Comparison of ENCODE assay signal across 11 cellular contexts in the genomic region with DNA sequence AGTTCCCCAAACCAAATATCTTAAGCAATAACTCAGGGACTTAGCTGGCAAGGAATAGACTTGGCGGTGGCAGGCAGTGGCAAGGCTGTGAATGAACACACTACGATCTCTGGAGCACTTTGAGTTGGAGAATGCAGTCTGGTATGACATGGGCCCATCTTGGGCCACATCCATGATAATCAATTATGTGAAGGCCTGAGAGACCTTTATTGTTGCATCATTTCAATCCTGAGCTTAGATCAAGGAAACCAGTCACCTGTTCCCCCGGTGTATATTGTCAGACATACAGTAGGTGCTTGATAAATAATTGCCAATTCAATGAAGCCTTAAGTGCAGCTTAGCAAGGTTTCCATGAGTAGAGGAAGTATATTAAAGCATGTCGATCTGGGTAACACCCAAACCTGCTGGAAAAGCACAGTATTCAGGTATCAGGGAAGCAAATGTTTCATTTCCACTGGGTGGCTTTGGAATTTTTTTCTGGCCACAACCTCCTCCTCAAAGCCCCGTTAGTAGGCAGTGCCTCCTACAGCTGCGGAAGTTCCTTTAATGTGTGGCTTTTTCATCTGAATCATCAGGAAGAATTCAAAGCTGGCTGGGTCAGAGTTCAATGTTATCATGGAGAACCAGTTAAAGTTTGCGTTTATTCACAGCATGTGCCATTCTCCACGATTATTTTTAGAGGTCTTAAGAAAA. TPM values are rescaled to one million over a fixed set of nuclear protein-coding genes. Genes with fewer than 3 reads are reported as not detected.
DNase-seq lines count a peak whose midpoint lies in the region; ATAC-seq, FAIRE-seq and TF ChIP-seq lines count a peak whose summit lies in the region.
"Had no signal": no experiment of that assay in that cellular context is flagged by ENCODE, and none has a peak within 500 bp of the region (broad histone marks: within the 10 kb centered on the region; RNA-seq: fewer than 3 reads in every experiment).

No MANE protein-coding gene starts in this region.

- no peaks in the 10 kb centered on the region for H3K27me3 ChIP-seq in CD4-positive, alpha-beta T cell (ENCODE audit: control insufficient read depth, insufficient read depth, low read length)
- peaks cover 25% of the 10 kb centered on the region for H3K27me3 ChIP-seq in HUES6 (ENCODE audit: control insufficient read depth, insufficient read depth, low read length)
- peaks cover 0 to 12% of the 10 kb centered on the region in 2 experiments for H3K27me3 ChIP-seq in mesenchymal stem cell (ENCODE audit: control insufficient read depth in 1 of 2, insufficient read depth in 1 of 2, low read length in 2 of 2)
- no peaks in the 10 kb centered on the region for H3K27me3 ChIP-seq in suprapubic skin
- no peaks in the 10 kb centered on the region for H3K27me3 ChIP-seq in esophagus muscularis mucosa

- 52% methylated on average over 7 of the region's 8 CpGs for WGBS in mesenchymal stem cell
- WGBS in suprapubic skin: 69% methylated on average over 8 of the region's 8 CpGs
- WGBS in esophagus muscularis mucosa: 66% methylated on average over 8 of the region's 8 CpGs

- no peak for TF ChIP-seq CTCF in CD4-positive, alpha-beta T cell (IDR thresholded peaks at IDR 0.05)
- no peak for TF ChIP-seq CTCF in suprapubic skin (IDR thresholded peaks at IDR 0.05)
- TF ChIP-seq CTCF in esophagus muscularis mucosa (IDR thresholded peaks at IDR 0.05): no peak
- TF ChIP-seq CTCF in kidney (IDR thresholded peaks at IDR 0.05; ENCODE audit: borderline replicate concordance, extremely low read depth, insufficient read depth): no peak

- no peak for DNase-seq in CD4-positive, alpha-beta T cell
- DNase-seq in activated naive CD8-positive, alpha-beta T cell treated with anti-CD3 and anti-CD28 coated beads for 36 hours: no peak
- DNase-seq in mesenchymal stem cell: peak; percentile 69
- DNase-seq in suprapubic skin (ENCODE audit: low spot score in 2 of 2): no peak
- DNase-seq in esophagus muscularis mucosa (ENCODE audit: extremely low spot score): no peak
- DNase-seq in kidney: no peak
- DNase-seq: SHP77 treated with DMSO at 0.1 percent for 48 hours had no signal

- H3K18ac ChIP-seq in mesenchymal stem cell (ENCODE audit: low read depth in 1 of 2, low read length in 2 of 2): peak overlapping the region; percentile 64 to 81

- H4K8ac ChIP-seq in mesenchymal stem cell (ENCODE audit: low read length): peak overlapping the region; percentile 47

- H3K36me3 Mint-ChIP-seq in CD4-positive, alpha-beta T cell (ENCODE audit: low read depth): peaks cover 21% of the 10 kb centered on the region
- H3K36me3 Mint-ChIP-seq in activated naive CD8-positive, alpha-beta T cell treated with anti-CD3 and anti-CD28 coated beads for 36 hours: peaks cover 26% of the 10 kb centered on the region

- H2BK12ac ChIP-seq in mesenchymal stem cell (ENCODE audit: low read length in 2 of 2): peak overlapping the region in 1 of 2 experiments; percentile 92

- peak overlapping the region; percentile 30 for H4K91ac ChIP-seq in mesenchymal stem cell (ENCODE audit: low read length)

- no peak overlapping the region for H3K14ac ChIP-seq in mesenchymal stem cell (ENCODE audit: low read length in 2 of 2)

- TF ChIP-seq EP300 in suprapubic skin (IDR thresholded peaks at IDR 0.05) (no peak), esophagus muscularis mucosa (IDR thresholded peaks at IDR 0.05) (no peak)

- peak overlapping the region in 1 of 2 experiments; percentile 48 for H3K4ac ChIP-seq in mesenchymal stem cell (ENCODE audit: low read depth in 1 of 2, low read length in 2 of 2)

- no peak overlapping the region for H3K23ac ChIP-seq in mesenchymal stem cell (ENCODE audit: low read length in 2 of 2)

- no peaks in the 10 kb centered on the region for H3K27me3 Mint-ChIP-seq in CD4-positive, alpha-beta T cell
- H3K27me3 Mint-ChIP-seq in activated naive CD8-positive, alpha-beta T cell treated with anti-CD3 and anti-CD28 coated beads for 36 hours: no peaks in the 10 kb centered on the region

- CTCF ChIA-PET in CD4-positive, alpha-beta T cell (lab: Charles Lee): interaction anchor here (0.8 to 0.9 kb wide), 2 partner anchors 8 to 9 kb away, joined by 3 to 5 read pairs; no protein-coding TSS in a partner anchor

- H3K9me3 ChIP-seq in CD4-positive, alpha-beta T cell (ENCODE audit: control insufficient read depth, low read length): no peaks in the 10 kb centered on the region
- no peaks in the 10 kb centered on the region for H3K9me3 ChIP-seq in HUES6 (ENCODE audit: control insufficient read depth, insufficient read depth, low read depth, low read length)
- no peaks in the 10 kb centered on the region for H3K9me3 ChIP-seq in mesenchymal stem cell (ENCODE audit: control insufficient read depth, low read length)
- H3K9me3 ChIP-seq in suprapubic skin: no peaks in the 10 kb centered on the region
- H3K9me3 ChIP-seq in esophagus muscularis mucosa: no peaks in the 10 kb centered on the region
- no peaks in the 10 kb centered on the region for H3K9me3 ChIP-seq in kidney (ENCODE audit: control insufficient read depth in 1 of 2, low read length in 2 of 2)

- no peak for ATAC-seq in CD4-positive, alpha-beta T cell (ENCODE audit: poor library complexity)
- ATAC-seq in HG02678 (IDR thresholded peaks at IDR 0.05; ENCODE audit: unreplicated experiment): no peak

- no peak for FAIRE-seq in kidney (lab: Jason Lieb, UNC)
- FAIRE-seq: endometrium, GM12891 had no signal

- H3K27ac ChIP-seq in CD4-positive, alpha-beta T cell (ENCODE audit: low read depth, low read length): no peak overlapping the region
- H3K27ac ChIP-seq in HUES6 (ENCODE audit: low read depth, low read length): no peak overlapping the region
- peak overlapping the region; percentile 87 for H3K27ac ChIP-seq in mesenchymal stem cell (ENCODE audit: low read length, poor library complexity, severe bottlenecking)
- no peak overlapping the region for H3K27ac ChIP-seq in suprapubic skin
- H3K27ac ChIP-seq in esophagus muscularis mucosa (replicated peaks in 1 of 4): peak overlapping the region in 1 of 4 donors; percentile 16
- no peak overlapping the region for H3K27ac ChIP-seq in kidney (ENCODE audit: low read depth in 2 of 2, low read length in 2 of 2)

- H3K9ac ChIP-seq in HUES6 (ENCODE audit: low read length) (no peak overlapping the region), mesenchymal stem cell (ENCODE audit: low read length) (no peak overlapping the region), kidney (ENCODE audit: low read length in 2 of 2) (no peak overlapping the region)

- H3K36me3 ChIP-seq in HUES6 (ENCODE audit: control insufficient read depth, insufficient read depth, low read length) (no peaks in the 10 kb centered on the region), mesenchymal stem cell (ENCODE audit: control insufficient read depth in 1 of 2, insufficient read depth in 2 of 2, low read depth in 1 of 2, low read length in 2 of 2) (no peaks in the 10 kb centered on the region), suprapubic skin (no peaks in the 10 kb centered on the region), esophagus muscularis mucosa (no peaks in the 10 kb centered on the region), kidney (ENCODE audit: control insufficient read depth in 1 of 2, insufficient read depth in 2 of 2, low read length in 2 of 2) (no peaks in the 10 kb centered on the region)

- H3K79me1 ChIP-seq in mesenchymal stem cell (replicated peaks; ENCODE audit: low read length, poor library complexity, severe bottlenecking): no peaks in the 10 kb centered on the region

- H3K4me3 ChIP-seq in HUES6 (ENCODE audit: low read depth, low read length) (0 out of 2 replicates have a peak overlapping the region, but pooled peaks have one; percentile 14), mesenchymal stem cell (ENCODE audit: insufficient read depth in 1 of 2, low read depth in 1 of 2, low read length in 2 of 2) (no peak overlapping the region), suprapubic skin (no peak overlapping the region), esophagus muscularis mucosa (no peak overlapping the region), kidney (ENCODE audit: low read length in 2 of 2) (no peak overlapping the region)

- H2BK120ac ChIP-seq in mesenchymal stem cell (ENCODE audit: low read depth, low read length): peak overlapping the region; percentile 57

- H3K4me1 Mint-ChIP-seq in CD4-positive, alpha-beta T cell (ENCODE audit: low read depth): peaks cover 64% of the 10 kb centered on the region
- peaks cover 77% of the 10 kb centered on the region for H3K4me1 Mint-ChIP-seq in activated naive CD8-positive, alpha-beta T cell treated with anti-CD3 and anti-CD28 coated beads for 36 hours

- POLR2A ChIA-PET in CD4-positive, alpha-beta T cell (lab: Charles Lee): interaction anchor here (0.7 to 4.0 kb wide), 6 partner anchors 8 to 63 kb away, joined by 3 to 43 read pairs (median 6); a partner anchor contains a TSS

- H2AK5ac ChIP-seq in mesenchymal stem cell (ENCODE audit: low read length, severe bottlenecking): peak overlapping the region; percentile 74

- peak overlapping the region; percentile 23 for H3K4me2 ChIP-seq in mesenchymal stem cell (ENCODE audit: low read length, poor library complexity, severe bottlenecking)

- H2BK5ac ChIP-seq in mesenchymal stem cell (ENCODE audit: low read depth, low read length, poor library complexity, severe bottlenecking): no peak overlapping the region

- H3K9me3 Mint-ChIP-seq in CD4-positive, alpha-beta T cell: no peaks in the 10 kb centered on the region
- no peaks in the 10 kb centered on the region for H3K9me3 Mint-ChIP-seq in activated naive CD8-positive, alpha-beta T cell treated with anti-CD3 and anti-CD28 coated beads for 36 hours

- no peak overlapping the region for H2AFZ ChIP-seq in mesenchymal stem cell (ENCODE audit: low read depth, low read length)

- peak overlapping the region; percentile 91 for H3K27ac Mint-ChIP-seq in CD4-positive, alpha-beta T cell
- H3K27ac Mint-ChIP-seq in activated naive CD8-positive, alpha-beta T cell treated with anti-CD3 and anti-CD28 coated beads for 36 hours: peak overlapping the region; percentile 83

- TF ChIP-seq POLR2A in suprapubic skin (IDR thresholded peaks at IDR 0.05) (no peak), esophagus muscularis mucosa (IDR thresholded peaks at IDR 0.05; ENCODE audit: low read depth) (no peak)

- peak overlapping the region; percentile 68 for H3K4me3 Mint-ChIP-seq in CD4-positive, alpha-beta T cell
- H3K4me3 Mint-ChIP-seq in activated naive CD8-positive, alpha-beta T cell treated with anti-CD3 and anti-CD28 coated beads for 36 hours: peak overlapping the region; percentile 15

- H2BK15ac ChIP-seq in mesenchymal stem cell (ENCODE audit: low read depth, poor library complexity, severe bottlenecking): no peak overlapping the region

- H3K4me1 ChIP-seq in HUES6 (ENCODE audit: control insufficient read depth, insufficient read depth, low read length) (peaks cover 9% of the 10 kb centered on the region), mesenchymal stem cell (ENCODE audit: control insufficient read depth, insufficient read depth, low read depth, low read length) (peaks cover 18% of the 10 kb centered on the region), suprapubic skin (peaks cover 15% of the 10 kb centered on the region), esophagus muscularis mucosa (peaks cover 0 to 11% (median 7%) of the 10 kb centered on the region in 4 donors), kidney (ENCODE audit: control insufficient read depth in 1 of 2, insufficient read depth in 1 of 2, low read depth in 1 of 2, low read length in 2 of 2) (no peaks in the 10 kb centered on the region)

- intact Hi-C loops in CD4-positive, alpha-beta T cell (cut with DNase I, micrococcal nuclease): loop anchor here in 1 of 2 experiments (1.0 kb wide), 1 partner anchor 8 kb away; no protein-coding TSS in a partner anchor
- intact Hi-C loops in esophagus muscularis mucosa (cut with DNase I) (no loop called here), kidney (cut with DNase I) (no loop called here)

RNA-seq across cellular contexts. Expression of a gene that starts 10.2 kb away (rescaled TPM):
- 10 to 100 TPM; 37.0 to 39.8 TPM for total RNA-seq in CD4-positive, alpha-beta T cell
- 1 to 10 TPM; 3.0 to 3.4 TPM for total RNA-seq in activated naive CD8-positive, alpha-beta T cell treated with anti-CD3 and anti-CD28 coated beads for 36 hours
- polyA plus RNA-seq in mesenchymal stem cell (2013, experiment 1 of 2): 0.14 TPM
- polyA plus RNA-seq in mesenchymal stem cell (2013, experiment 2 of 2): 0.19 TPM
- total RNA-seq in suprapubic skin (1 to 10 TPM in 1 of 4 donors, under 1 TPM in 3; 0.42 to 1.9 (median 0.66) TPM), esophagus muscularis mucosa (1 to 10 TPM; 3.1 to 8.1 (median 5.4) TPM), kidney (3.0 TPM)
- polyA plus RNA-seq in kidney (ENCODE audit: insufficient read depth, low read depth, low replicate concordance): 0.22 TPM

RNA-seq across cellular contexts. Expression of a gene that starts 29.8 kb away (rescaled TPM):
- 10 to 100 TPM; 20.7 to 21.8 TPM for total RNA-seq in CD4-positive, alpha-beta T cell
- total RNA-seq in activated naive CD8-positive, alpha-beta T cell treated with anti-CD3 and anti-CD28 coated beads for 36 hours: 10 to 100 TPM; 66.4 to 69.8 TPM
- 22.0 TPM for polyA plus RNA-seq in mesenchymal stem cell (2013, experiment 1 of 2)
- 21.8 TPM for polyA plus RNA-seq in mesenchymal stem cell (2013, experiment 2 of 2)
- total RNA-seq in suprapubic skin (10 to 100 TPM; 28.6 to 38.3 (median 31.2) TPM), esophagus muscularis mucosa (10 to 100 TPM; 16.2 to 22.9 (median 20.7) TPM), kidney (30.7 TPM)
- 16.2 TPM for polyA plus RNA-seq in kidney (ENCODE audit: insufficient read depth, low read depth, low replicate concordance)

RNA-seq across cellular contexts. Expression of a gene that starts 30.3 kb away (rescaled TPM):
- total RNA-seq in CD4-positive, alpha-beta T cell: under 1 TPM; 0.25 to 0.36 TPM
- total RNA-seq in activated naive CD8-positive, alpha-beta T cell treated with anti-CD3 and anti-CD28 coated beads for 36 hours: 10 to 100 TPM; 83.6 to 85.1 TPM
- 13.9 TPM for polyA plus RNA-seq in mesenchymal stem cell (2013, experiment 1 of 2)
- 13.9 TPM for polyA plus RNA-seq in mesenchymal stem cell (2013, experiment 2 of 2)
- 1 to 10 TPM; 2.1 to 5.7 (median 2.5) TPM for total RNA-seq in suprapubic skin
- 1 to 10 TPM in 3 of 4 donors, under 1 TPM in 1; 0.66 to 2.1 (median 1.4) TPM for total RNA-seq in esophagus muscularis mucosa
- total RNA-seq in kidney: 2.7 TPM
- polyA plus RNA-seq in kidney (ENCODE audit: insufficient read depth, low read depth, low replicate concordance): 3.3 TPM

RNA-seq across cellular contexts. Expression of a gene that starts 46.1 kb away (rescaled TPM):
- total RNA-seq in CD4-positive, alpha-beta T cell: 10 to 100 TPM; 52.7 to 55.2 TPM
- 10 to 100 TPM; 70.3 to 76.3 TPM for total RNA-seq in activated naive CD8-positive, alpha-beta T cell treated with anti-CD3 and anti-CD28 coated beads for 36 hours
- 64.8 TPM for polyA plus RNA-seq in mesenchymal stem cell (2013, experiment 1 of 2)
- 64.7 TPM for polyA plus RNA-seq in mesenchymal stem cell (2013, experiment 2 of 2)
- total RNA-seq in suprapubic skin: 10 to 100 TPM; 42.9 to 57.0 (median 47.0) TPM
- total RNA-seq in esophagus muscularis mucosa: 10 to 100 TPM; 71.0 to 93.3 (median 78.5) TPM
- total RNA-seq in kidney: 75.1 TPM
- 112 TPM for polyA plus RNA-seq in kidney (ENCODE audit: insufficient read depth, low read depth, low replicate concordance)

Comparison
In these comparisons a context has a peak if more than half of its experiments do, and no peak if none do; other contexts are left out.
1. RNA of a gene that starts 30.3 kb away (total RNA-seq): 83.6 to 85.1 TPM in activated naive CD8-positive, alpha-beta T cell treated with anti-CD3 and anti-CD28 coated beads for 36 hours; 2.7 TPM in kidney (single experiment), 2.1 to 5.7 TPM in suprapubic skin, 0.66 to 2.1 TPM in esophagus muscularis mucosa and 0.25 to 0.36 TPM in CD4-positive, alpha-beta T cell; every median in the first group is over 10 times any median in the second.